8 cellular contexts compared by ENCODE assay signal in genomic region chr15:98779463-98780071, GRCh38.
DNase-seq lines count a peak whose midpoint lies in the region; ATAC-seq, FAIRE-seq and TF ChIP-seq lines count a peak whose summit lies in the region.

No MANE protein-coding gene starts in this region.

- DNase-seq in EH (ENCODE audit: low read depth) = peak; percentile 80
- DNase-seq in HuH-7.5 (ENCODE audit: low spot score) = peak; percentile 70
- DNase-seq in SHP77 treated with DMSO at 0.1 percent for 48 hours (lab: John Stamatoyannopoulos, UW) = peak; percentile 34
- peak; percentile 87 for DNase-seq in activated effector memory CD4-positive, alpha-beta T cell treated with anti-CD3 and anti-CD28 coated beads, Interleukin-2, amount 50 U/mL, for 16 hours
- DNase-seq in frontal cortex (ENCODE audit: low spot score in 2 of 2) = peak; percentile 26 to 51
- peak; percentile 68 to 92 (median 77) for DNase-seq in pancreas
- peak; percentile 88 for DNase-seq in transverse colon

- H3K36me3 ChIP-seq in pancreas = no peaks in the 10 kb centered on the region
- H3K36me3 ChIP-seq in transverse colon = no peaks in the 10 kb centered on the region

- TF ChIP-seq EP300 in transverse colon (IDR thresholded peaks at IDR 0.05; ENCODE audit: low read depth) = no peak

- in situ Hi-C loops in transverse colon (cut with MboI; ENCODE audit: low pct_ligation_motif_present in 1 of 4, low pct_unique_long_range_greater_than_20kb in 1 of 4, low sequenced_read_pairs in 3 of 4) = loop anchor here in 2 of 4 donors (25.0 kb wide), 1 partner anchor 283 kb away; no protein-coding TSS in a partner anchor

- 8 to 20% methylated on average over 16 of the region's 16 CpGs for WGBS in pancreas, 2 donors
- WGBS in transverse colon (ENCODE audit: low coverage in 1 of 2), 2 donors = 27% methylated on average over 7 to 16 of the region's 16 CpGs

- peak; percentile 83 for ATAC-seq in GM21529 (IDR thresholded peaks at IDR 0.05; ENCODE audit: unreplicated experiment)
- ATAC-seq in pancreas = peak; percentile 82 to 92 (median 85)

- H3K27me3 ChIP-seq in pancreas (no peaks in the 10 kb centered on the region), transverse colon (no peaks in the 10 kb centered on the region)

- H3K4me1 ChIP-seq in pancreas (peaks cover 38 to 55% (median 52%) of the 10 kb centered on the region in 3 donors), transverse colon (peaks cover 3 to 47% (median 9%) of the 10 kb centered on the region in 4 donors)

- H3K4me3 ChIP-seq in pancreas (no peak overlapping the region), transverse colon (no peak overlapping the region)

- intact Hi-C loops in pancreas (cut with DNase I) (loop anchor here in 2 of 3 donors (10.0 kb wide), 2 partner anchors 115 to 275 kb away; no protein-coding TSS in a partner anchor), transverse colon (cut with DNase I; ENCODE audit: low total_unique reads) (no loop called here)

- TF ChIP-seq POLR2A in transverse colon (IDR thresholded peaks at IDR 0.05) = no peak

- H3K27ac ChIP-seq in pancreas (peak overlapping the region in 3 of 4 donors; percentile 10 to 61 (median 19)), transverse colon (peak overlapping the region in 2 of 4 donors; percentile 22 to 29)

- TF ChIP-seq CTCF in pancreas (IDR thresholded peaks at IDR 0.05) (peak; percentile 80 to 90 (median 83)), transverse colon (IDR thresholded peaks at IDR 0.05) (peak; percentile 86 to 91 (median 88))

- FAIRE-seq in frontal cortex (lab: Jason Lieb, UNC) (no peak), pancreas (lab: Jason Lieb, UNC) (no peak)

- H3K9me3 ChIP-seq in pancreas = no peaks in the 10 kb centered on the region
- H3K9me3 ChIP-seq in transverse colon = no peaks in the 10 kb centered on the region

Comparison
In these comparisons a context has a peak if more than half of its experiments do, and no peak if none do; other contexts are left out.
1. DNase-seq: peak in every context shown above with its lines; median percentile 88 in transverse colon; 87 in activated effector memory CD4-positive, alpha-beta T cell treated with anti-CD3 and anti-CD28 coated beads, Interleukin-2, amount 50 U/mL, for 16 hours; 80 in EH; 77 in pancreas; 70 in HuH-7.5; 38 in frontal cortex; 34 in SHP77 treated with DMSO at 0.1 percent for 48 hours.